Comparison of ENCODE assay signal across 2 cellular contexts in the genomic region with DNA sequence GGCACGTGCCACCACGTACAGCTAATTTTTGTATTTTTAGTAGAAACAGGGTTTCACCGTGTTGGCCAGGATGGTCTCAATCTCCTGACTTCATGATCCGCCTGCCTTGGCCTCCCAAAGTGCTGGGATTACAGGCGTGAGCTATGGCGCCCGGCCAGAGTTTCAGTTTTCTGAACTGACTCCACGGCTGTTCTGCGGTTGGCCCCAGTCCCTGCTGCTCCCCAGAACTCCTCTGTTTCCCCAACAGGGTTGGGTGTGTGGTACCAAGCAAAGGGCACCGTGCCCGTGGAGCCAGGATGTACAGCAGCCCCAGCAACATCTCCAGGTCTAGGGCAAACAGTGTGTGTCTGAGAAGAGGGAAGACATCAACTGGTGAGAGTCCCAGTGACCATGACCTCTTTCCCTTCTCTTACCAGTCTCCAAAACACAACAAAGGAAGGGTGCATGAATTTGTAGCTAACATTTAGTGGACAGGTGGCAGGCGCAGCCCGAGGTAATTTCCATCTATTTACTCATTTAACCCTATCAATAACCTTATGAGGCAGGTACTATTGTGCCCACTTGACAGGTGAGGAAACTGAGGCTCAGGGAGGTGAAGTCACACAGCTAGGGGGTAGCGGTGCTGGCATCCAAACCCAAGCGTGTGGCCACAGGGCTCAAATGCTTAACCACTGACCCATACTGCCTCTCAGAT.
TF ChIP-seq lines count a peak whose summit lies in the region.

No MANE protein-coding gene starts in this region.

TF ChIP-seq in GM23338, 12 proteins besides CTCF, POLR2A, EP300 and RAD21 (continues in another document):
- TF ChIP-seq EZH2phosphoT487 (IDR thresholded peaks at IDR 0.05; ENCODE audit: unreplicated experiment) (no peak), POLR2AphosphoS5 (IDR thresholded peaks at IDR 0.05; ENCODE audit: low read depth) (no peak), STAT1 (IDR thresholded peaks at IDR 0.05; ENCODE audit: unreplicated experiment) (no peak), ZNF331 (CRISPR knock-in tag; IDR thresholded peaks at IDR 0.05; ENCODE audit: low read depth) (no peak), NANOG (IDR thresholded peaks at IDR 0.05; ENCODE audit: borderline replicate concordance) (no peak), JUNB (IDR thresholded peaks at IDR 0.05; ENCODE audit: unreplicated experiment) (no peak)
- TF ChIP-seq, protein P1, sequence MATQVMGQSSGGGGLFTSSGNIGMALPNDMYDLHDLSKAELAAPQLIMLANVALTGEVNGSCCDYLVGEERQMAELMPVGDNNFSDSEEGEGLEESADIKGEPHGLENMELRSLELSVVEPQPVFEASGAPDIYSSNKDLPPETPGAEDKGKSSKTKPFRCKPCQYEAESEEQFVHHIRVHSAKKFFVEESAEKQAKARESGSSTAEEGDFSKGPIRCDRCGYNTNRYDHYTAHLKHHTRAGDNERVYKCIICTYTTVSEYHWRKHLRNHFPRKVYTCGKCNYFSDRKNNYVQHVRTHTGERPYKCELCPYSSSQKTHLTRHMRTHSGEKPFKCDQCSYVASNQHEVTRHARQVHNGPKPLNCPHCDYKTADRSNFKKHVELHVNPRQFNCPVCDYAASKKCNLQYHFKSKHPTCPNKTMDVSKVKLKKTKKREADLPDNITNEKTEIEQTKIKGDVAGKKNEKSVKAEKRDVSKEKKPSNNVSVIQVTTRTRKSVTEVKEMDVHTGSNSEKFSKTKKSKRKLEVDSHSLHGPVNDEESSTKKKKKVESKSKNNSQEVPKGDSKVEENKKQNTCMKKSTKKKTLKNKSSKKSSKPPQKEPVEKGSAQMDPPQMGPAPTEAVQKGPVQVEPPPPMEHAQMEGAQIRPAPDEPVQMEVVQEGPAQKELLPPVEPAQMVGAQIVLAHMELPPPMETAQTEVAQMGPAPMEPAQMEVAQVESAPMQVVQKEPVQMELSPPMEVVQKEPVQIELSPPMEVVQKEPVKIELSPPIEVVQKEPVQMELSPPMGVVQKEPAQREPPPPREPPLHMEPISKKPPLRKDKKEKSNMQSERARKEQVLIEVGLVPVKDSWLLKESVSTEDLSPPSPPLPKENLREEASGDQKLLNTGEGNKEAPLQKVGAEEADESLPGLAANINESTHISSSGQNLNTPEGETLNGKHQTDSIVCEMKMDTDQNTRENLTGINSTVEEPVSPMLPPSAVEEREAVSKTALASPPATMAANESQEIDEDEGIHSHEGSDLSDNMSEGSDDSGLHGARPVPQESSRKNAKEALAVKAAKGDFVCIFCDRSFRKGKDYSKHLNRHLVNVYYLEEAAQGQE (IDR thresholded peaks at IDR 0.05; ENCODE audit: unreplicated experiment): no peak
- TF ChIP-seq, protein P2, sequence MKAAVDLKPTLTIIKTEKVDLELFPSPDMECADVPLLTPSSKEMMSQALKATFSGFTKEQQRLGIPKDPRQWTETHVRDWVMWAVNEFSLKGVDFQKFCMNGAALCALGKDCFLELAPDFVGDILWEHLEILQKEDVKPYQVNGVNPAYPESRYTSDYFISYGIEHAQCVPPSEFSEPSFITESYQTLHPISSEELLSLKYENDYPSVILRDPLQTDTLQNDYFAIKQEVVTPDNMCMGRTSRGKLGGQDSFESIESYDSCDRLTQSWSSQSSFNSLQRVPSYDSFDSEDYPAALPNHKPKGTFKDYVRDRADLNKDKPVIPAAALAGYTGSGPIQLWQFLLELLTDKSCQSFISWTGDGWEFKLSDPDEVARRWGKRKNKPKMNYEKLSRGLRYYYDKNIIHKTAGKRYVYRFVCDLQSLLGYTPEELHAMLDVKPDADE (IDR thresholded peaks at IDR 0.05): no peak

TF ChIP-seq in H1, 55 proteins besides CTCF, POLR2A, EP300 and RAD21:
- no peak for TF ChIP-seq GTF2F1 (IDR thresholded peaks at IDR 0.05; ENCODE audit: borderline replicate concordance, low read depth, low read length)
- TF ChIP-seq JUN (IDR thresholded peaks at IDR 0.05; ENCODE audit: low read depth, low read length): no peak
